In the genomic region with DNA sequence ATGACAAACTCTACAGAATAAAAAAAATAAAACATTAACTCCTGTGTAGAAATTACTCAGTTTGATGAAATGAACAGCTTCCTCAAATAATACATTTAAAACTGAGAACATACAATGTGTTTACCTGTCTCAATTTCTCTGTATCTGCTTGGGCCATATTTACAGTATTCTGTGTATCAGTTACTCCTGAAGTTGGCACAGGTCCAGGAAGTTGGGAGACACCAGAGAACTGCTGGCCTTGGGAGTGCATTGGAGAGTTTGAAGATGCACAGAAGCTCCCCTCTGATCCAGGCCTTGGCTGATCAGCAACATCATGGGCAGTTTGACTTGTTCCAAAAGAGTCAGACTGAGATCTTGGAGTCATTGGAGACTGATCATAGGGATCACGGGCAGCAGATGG, we compare ENCODE assay signal across 26 cellular contexts.
DNase-seq lines count a peak whose midpoint lies in the region; ATAC-seq and TF ChIP-seq lines count a peak whose summit lies in the region.
"Had no signal": no experiment of that assay in that cellular context is flagged by ENCODE, and none has a peak within 500 bp of the region (broad histone marks: within the 10 kb centered on the region; RNA-seq: fewer than 3 reads in every experiment).

No MANE protein-coding gene starts in this region.

- H3K4me1 Mint-ChIP-seq in nephron progenitor cell = no peaks in the 10 kb centered on the region

- no peak overlapping the region for H3K27ac Mint-ChIP-seq in nephron progenitor cell
- H3K27ac Mint-ChIP-seq: activated CD4-positive, alpha-beta T cell treated with anti-CD3 and anti-CD28 coated beads for 36 hours; activated naive CD8-positive, alpha-beta T cell treated with anti-CD3 and anti-CD28 coated beads, Interleukin-2, amount 50 U/mL, for 24 hours; T-helper 2 cell treated with Interferon-gamma antibody and Interleukin-4, amounts not matched to agents 5 μg/mL and 100 μg/mL, for 36 hours had no signal

- TF ChIP-seq RAD21 in Ishikawa (IDR thresholded peaks at IDR 0.05; ENCODE audit: low read depth) = no peak

- no peak for TF ChIP-seq EP300 in Ishikawa (IDR thresholded peaks at IDR 0.05; ENCODE audit: borderline replicate concordance)

- H3K4me3 Mint-ChIP-seq in nephron progenitor cell = no peak overlapping the region
- H3K4me3 Mint-ChIP-seq: activated CD4-positive, alpha-beta T cell treated with anti-CD3 and anti-CD28 coated beads for 36 hours; activated naive CD8-positive, alpha-beta T cell treated with anti-CD3 and anti-CD28 coated beads, Interleukin-2, amount 50 U/mL, for 24 hours; naive B cell; stimulated activated naive B cell treated with anti-CD40 and anti-IgM and Interleukin-4, amounts not matched to agents 10 μg/mL and 1 μg/mL and 100 μg/mL, for 72 hours; T-helper 2 cell treated with Interferon-gamma antibody and Interleukin-4, amounts not matched to agents 5 μg/mL and 100 μg/mL, for 36 hours had no signal

- peak; percentile 0 for DNase-seq in NCI-H2196 (lab: John Stamatoyannopoulos, UW; ENCODE audit: unreplicated experiment)
- DNase-seq in NCI-H2196 treated with DMSO at 0.1 percent for 48 hours (lab: John Stamatoyannopoulos, UW; ENCODE audit: unreplicated experiment) = no peak
- DNase-seq in COLO668 (lab: John Stamatoyannopoulos, UW; ENCODE audit: unreplicated experiment) = peak; percentile 5
- DNase-seq in erythroblast (lab: John Stamatoyannopoulos, UW) = peak; percentile 77 to 79
- no peak for DNase-seq in AG08396 (ENCODE audit: low spot score)
- no peak for DNase-seq in nephron progenitor cell
- DNase-seq: ACHN; activated CD4-positive, alpha-beta T cell treated with anti-CD3 and anti-CD28 coated beads for 36 hours; activated gamma-delta T cell treated with Interleukin-2 at 50 U/mL for 16 hours; activated naive CD8-positive, alpha-beta T cell treated with anti-CD3 and anti-CD28 coated beads, Interleukin-2, amount 50 U/mL, for 24 hours; Calu3; dermis blood vessel endothelial cell; left ventricle myocardium inferior; naive B cell; NCI-H1048; NCI-H2029; NCI-H524; psoas muscle; sigmoid colon; stimulated activated CD4-positive, alpha-beta T cell treated with anti-CD3 and anti-CD28 coated beads, Interleukin-4, amount 100 ng/mL, for 4 hours; stimulated activated naive B cell treated with anti-CD40 and anti-IgM and Interleukin-4, amounts not matched to agents 10 μg/mL and 1 μg/mL and 100 μg/mL, for 72 hours; upper lobe of left lung had no signal

- ATAC-seq in HG03460 (IDR thresholded peaks at IDR 0.05; ENCODE audit: unreplicated experiment) = no peak
- ATAC-seq: activated CD4-positive, alpha-beta T cell treated with anti-CD3 and anti-CD28 coated beads for 36 hours; activated naive CD8-positive, alpha-beta T cell treated with anti-CD3 and anti-CD28 coated beads, Interleukin-2, amount 50 U/mL, for 24 hours; HepG2; stimulated activated naive B cell treated with anti-CD40 and anti-IgM and Interleukin-4, amounts not matched to agents 10 μg/mL and 1 μg/mL and 100 μg/mL, for 72 hours had no signal

- H3K9me3 Mint-ChIP-seq in nephron progenitor cell = no peaks in the 10 kb centered on the region
- H3K9me3 Mint-ChIP-seq: activated naive CD8-positive, alpha-beta T cell treated with anti-CD3 and anti-CD28 coated beads, Interleukin-2, amount 50 U/mL, for 24 hours; naive B cell; stimulated activated naive B cell treated with anti-CD40 and anti-IgM and Interleukin-4, amounts not matched to agents 10 μg/mL and 1 μg/mL and 100 μg/mL, for 72 hours; T-helper 2 cell treated with Interferon-gamma antibody and Interleukin-4, amounts not matched to agents 5 μg/mL and 100 μg/mL, for 36 hours had no signal

- TF ChIP-seq POLR2A in erythroblast (IDR thresholded peaks at IDR 0.05; ENCODE audit: low read length) = no peak

- TF ChIP-seq CTCF in nephron progenitor cell (IDR thresholded peaks at IDR 0.05) = no peak

- peaks cover 71% of the 10 kb centered on the region for H3K36me3 Mint-ChIP-seq in nephron progenitor cell (ENCODE audit: low read depth)

- H3K27me3 Mint-ChIP-seq in nephron progenitor cell (ENCODE audit: low read depth, poor library complexity) = no peaks in the 10 kb centered on the region
- H3K27me3 Mint-ChIP-seq: activated CD4-positive, alpha-beta T cell treated with anti-CD3 and anti-CD28 coated beads for 36 hours; activated naive CD8-positive, alpha-beta T cell treated with anti-CD3 and anti-CD28 coated beads, Interleukin-2, amount 50 U/mL, for 24 hours; naive B cell; stimulated activated naive B cell treated with anti-CD40 and anti-IgM and Interleukin-4, amounts not matched to agents 10 μg/mL and 1 μg/mL and 100 μg/mL, for 72 hours had no signal

TF ChIP-seq in Ishikawa, 13 proteins besides CTCF, POLR2A, EP300 and RAD21:
- TF ChIP-seq CEBPB (IDR thresholded peaks at IDR 0.05) (no peak), NFIC (IDR thresholded peaks at IDR 0.05) (peak; percentile 33; the same call in 1 of the 2 replicates), EGR1 (IDR thresholded peaks at IDR 0.05) (no peak)

Comparison
In these comparisons a context has a peak if more than half of its experiments do, and no peak if none do; other contexts are left out.
1. DNase-seq: peak in NCI-H2196 (single experiment), COLO668 (single experiment) and erythroblast (2 of 2); none in NCI-H2196 treated with DMSO at 0.1 percent for 48 hours (single experiment), AG08396 (single experiment) and nephron progenitor cell (single experiment).